In genomic region chr11:123475478-123475877, GRCh38 we compare ENCODE assay signal across 10 cellular contexts. TPM values are rescaled to one million over a fixed set of nuclear protein-coding genes. Genes with fewer than 3 reads are reported as not detected.
DNase-seq lines count a peak whose midpoint lies in the region; ATAC-seq lines count a peak whose summit lies in the region.
"Had no signal": no experiment of that assay in that cellular context is flagged by ENCODE, and none has a peak within 500 bp of the region (broad histone marks: within the 10 kb centered on the region; RNA-seq: fewer than 3 reads in every experiment).

No MANE protein-coding gene starts in this region.

- peaks cover 0 to 7% (median 0%) of the 10 kb centered on the region in 5 donors for H3K36me3 Mint-ChIP-seq in naive thymus-derived CD4-positive, alpha-beta T cell
- H3K36me3 Mint-ChIP-seq: activated naive CD8-positive, alpha-beta T cell had no signal

- H3K36me3 ChIP-seq in naive thymus-derived CD4-positive, alpha-beta T cell (ENCODE audit: control insufficient read depth in 2 of 3, insufficient read depth in 3 of 3, low read length in 3 of 3), result no peaks in the 10 kb centered on the region

- no peaks in the 10 kb centered on the region for H3K9me3 ChIP-seq in naive thymus-derived CD4-positive, alpha-beta T cell (ENCODE audit: control insufficient read depth in 2 of 3, low read length in 3 of 3)

- H3K4me1 ChIP-seq in naive thymus-derived CD4-positive, alpha-beta T cell (ENCODE audit: control insufficient read depth in 2 of 2, insufficient read depth in 2 of 2, low read length in 2 of 2), result no peaks in the 10 kb centered on the region

- no peak overlapping the region for H3K27ac Mint-ChIP-seq in naive thymus-derived CD4-positive, alpha-beta T cell
- H3K27ac Mint-ChIP-seq: activated naive CD8-positive, alpha-beta T cell had no signal

- in situ Hi-C loops in ACHN (cut with HindIII; ENCODE audit: low pct_ligation_motif_present, low pct_unique_long_range_greater_than_20kb, low sequenced_read_pairs), result no loop called here

- H3K27ac ChIP-seq in naive thymus-derived CD4-positive, alpha-beta T cell (ENCODE audit: low read depth, low read length), result no peak overlapping the region

- H3K27me3 ChIP-seq in naive thymus-derived CD4-positive, alpha-beta T cell (ENCODE audit: control insufficient read depth in 2 of 2, insufficient read depth in 2 of 2, low read length in 2 of 2), result no peaks in the 10 kb centered on the region

- intact Hi-C loops in naive thymus-derived CD4-positive, alpha-beta T cell (cut with micrococcal nuclease), result loop anchor here (5.0 kb wide), 2 partner anchors 228 to 363 kb away; no protein-coding TSS in a partner anchor

- no peaks in the 10 kb centered on the region for H3K27me3 Mint-ChIP-seq in naive thymus-derived CD4-positive, alpha-beta T cell
- H3K27me3 Mint-ChIP-seq: activated naive CD8-positive, alpha-beta T cell; CD4-positive, alpha-beta memory T cell had no signal

- no peaks in the 10 kb centered on the region for H3K9me3 Mint-ChIP-seq in naive thymus-derived CD4-positive, alpha-beta T cell

- H3K4me1 Mint-ChIP-seq in naive thymus-derived CD4-positive, alpha-beta T cell, result peaks cover 0 to 54% (median 5%) of the 10 kb centered on the region in 7 donors

- H3K4me3 ChIP-seq in naive thymus-derived CD4-positive, alpha-beta T cell (ENCODE audit: low read length), result no peak overlapping the region

- POLR2A ChIA-PET in naive thymus-derived CD4-positive, alpha-beta T cell (lab: Charles Lee), result no interaction called here

- no peak for ATAC-seq in naive thymus-derived CD4-positive, alpha-beta T cell

- CTCF ChIA-PET in naive thymus-derived CD4-positive, alpha-beta T cell (lab: Charles Lee), result interaction anchor here (1.7 to 7.1 kb wide), 2 partner anchors 68 to 176 kb away, joined by 3 to 190 read pairs; no protein-coding TSS in a partner anchor

- DNase-seq in NCI-H524 (lab: John Stamatoyannopoulos, UW) (peak; percentile 22 to 74), NCI-H524 treated with DMSO at 0.1 percent for 48 hours (lab: John Stamatoyannopoulos, UW) (no peak), NCI-H1105 (lab: John Stamatoyannopoulos, UW) (peak; percentile 65), cerebellar cortex (ENCODE audit: low spot score) (peak; percentile 83), retina (peak; percentile 43), ACHN (no peak)
- no peak for DNase-seq in stimulated activated CD4-positive, alpha-beta T cell treated with anti-CD3 and anti-CD28 coated beads, Interleukin-4, amount 100 ng/mL, for 24 hours
- DNase-seq in naive thymus-derived CD4-positive, alpha-beta T cell, result no peak
- DNase-seq: CD4-positive, alpha-beta memory T cell had no signal

- H3K4me3 Mint-ChIP-seq in naive thymus-derived CD4-positive, alpha-beta T cell, result no peak overlapping the region
- H3K4me3 Mint-ChIP-seq: activated naive CD8-positive, alpha-beta T cell; CD4-positive, alpha-beta memory T cell had no signal

RNA-seq across cellular contexts. Expression of gene GRAMD1B, which starts 45.4 kb away (rescaled TPM):
- 10 to 100 TPM in 4 of 5 experiments, 1 to 10 TPM in 1; 9.7 to 88.9 (median 14.0) TPM for total RNA-seq in naive thymus-derived CD4-positive, alpha-beta T cell
- 1 to 10 TPM; 1.7 to 2.3 TPM for polyA plus RNA-seq in naive thymus-derived CD4-positive, alpha-beta T cell

Comparison
In these comparisons a context has a peak if more than half of its experiments do, and no peak if none do; other contexts are left out.
1. DNase-seq: peak in NCI-H524 (2 of 2), NCI-H1105 (single experiment), cerebellar cortex (single experiment) and retina (single experiment); none in NCI-H524 treated with DMSO at 0.1 percent for 48 hours (single experiment), ACHN (single experiment), stimulated activated CD4-positive, alpha-beta T cell treated with anti-CD3 and anti-CD28 coated beads, Interleukin-4, amount 100 ng/mL, for 24 hours (single experiment) and naive thymus-derived CD4-positive, alpha-beta T cell (0 of 9).